ENCODE assay signal across 8 cellular contexts in genomic region chr21:18951291-18952038, GRCh38.
DNase-seq lines count a peak whose midpoint lies in the region; ATAC-seq and TF ChIP-seq lines count a peak whose summit lies in the region.

No MANE protein-coding gene starts in this region.

- H3K27me3 Mint-ChIP-seq in nephron progenitor cell (ENCODE audit: low read depth, poor library complexity), result no peaks in the 10 kb centered on the region

- no peak for ATAC-seq in GM19324 (IDR thresholded peaks at IDR 0.05; ENCODE audit: low FRiP score, unreplicated experiment)

- no peaks in the 10 kb centered on the region for H3K36me3 Mint-ChIP-seq in nephron progenitor cell (ENCODE audit: low read depth)

- no peak overlapping the region for H3K4me3 Mint-ChIP-seq in nephron progenitor cell

- peak; percentile 52 for TF ChIP-seq CTCF in astrocyte of the spinal cord (IDR thresholded peaks at IDR 0.05; ENCODE audit: low read depth, low read length)
- TF ChIP-seq CTCF in nephron progenitor cell (IDR thresholded peaks at IDR 0.05), result peak; percentile 60

- H3K27ac Mint-ChIP-seq in nephron progenitor cell, result peak overlapping the region; percentile 10

- no peak overlapping the region for H3K4me3 ChIP-seq in astrocyte of the spinal cord (ENCODE audit: low read depth, low read length)

- H3K9me3 Mint-ChIP-seq in nephron progenitor cell, result no peaks in the 10 kb centered on the region

- H3K4me1 Mint-ChIP-seq in nephron progenitor cell, result peaks cover 12% of the 10 kb centered on the region

- in situ Hi-C loops in astrocyte of the spinal cord (cut with HindIII; ENCODE audit: low sequenced_read_pairs), result no loop called here

- DNase-seq in H4 (ENCODE audit: low spot score) (peak; percentile 73), NCI-H1092 treated with DMSO at 0.1 percent for 48 hours (lab: John Stamatoyannopoulos, UW) (peak; percentile 46), astrocyte of the spinal cord (ENCODE audit: low read depth, low spot score) (peak; percentile 12), nephron progenitor cell (peak; percentile 32), activated T-cell treated with anti-CD3 and anti-CD28 coated beads for 4 hours (no peak), DMS153 treated with DMSO at 0.1 percent for 48 hours (lab: John Stamatoyannopoulos, UW; ENCODE audit: unreplicated experiment) (no peak), SHP77 treated with DMSO at 0.1 percent for 48 hours (lab: John Stamatoyannopoulos, UW) (no peak)

Comparison
In these comparisons a context has a peak if more than half of its experiments do, and no peak if none do; other contexts are left out.
1. DNase-seq: peak in H4 (single experiment), NCI-H1092 treated with DMSO at 0.1 percent for 48 hours (single experiment), astrocyte of the spinal cord (single experiment) and nephron progenitor cell (single experiment); none in activated T-cell treated with anti-CD3 and anti-CD28 coated beads for 4 hours (single experiment), DMS153 treated with DMSO at 0.1 percent for 48 hours (single experiment) and SHP77 treated with DMSO at 0.1 percent for 48 hours (single experiment).